9 cellular contexts compared by ENCODE assay signal in the genomic region with DNA sequence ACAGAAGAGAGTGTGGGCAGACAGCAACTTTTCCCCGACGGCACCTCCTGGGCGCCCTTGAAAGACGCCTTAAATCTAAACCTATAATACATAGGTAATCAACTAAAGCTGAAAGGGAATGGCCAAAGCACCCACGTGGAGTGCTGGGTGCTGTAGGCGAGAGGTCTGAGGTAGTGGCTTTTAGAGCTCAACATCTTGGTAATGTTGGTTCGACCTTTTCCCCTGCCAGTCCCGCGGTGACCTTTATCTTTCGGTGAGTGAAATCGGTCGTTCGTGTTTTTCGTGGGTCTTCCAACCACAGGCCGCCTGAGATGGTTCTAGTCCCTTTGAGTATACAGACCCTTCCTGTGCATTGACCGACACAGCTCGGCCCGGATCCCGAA. TPM values are rescaled to one million over a fixed set of nuclear protein-coding genes. Genes with fewer than 3 reads are reported as not detected.
DNase-seq lines count a peak whose midpoint lies in the region; ATAC-seq and TF ChIP-seq lines count a peak whose summit lies in the region.
"Had no signal": no experiment of that assay in that cellular context is flagged by ENCODE, and none has a peak within 500 bp of the region (broad histone marks: within the 10 kb centered on the region; RNA-seq: fewer than 3 reads in every experiment).

No MANE protein-coding gene starts in this region.

- no peaks in the 10 kb centered on the region for H3K36me3 ChIP-seq in cardiac muscle cell

- peak overlapping the region in 3 of 5 experiments; percentile 34 to 68 (median 67) for H3K27ac Mint-ChIP-seq in brain
- H3K27ac Mint-ChIP-seq in naive thymus-derived CD8-positive, alpha-beta T cell: peak overlapping the region; percentile 25 to 98 (median 77)

- ATAC-seq in Right ventricle myocardium inferior: no peak
- peak; percentile 5 for ATAC-seq in HG03457 (IDR thresholded peaks at IDR 0.05; ENCODE audit: unreplicated experiment)
- peak; percentile 1 to 24 for ATAC-seq in naive thymus-derived CD8-positive, alpha-beta T cell

- H3K4me3 Mint-ChIP-seq in brain: peak overlapping the region; percentile 87 to 91 (median 88)
- peak overlapping the region; percentile 79 to 93 (median 87) for H3K4me3 Mint-ChIP-seq in naive thymus-derived CD8-positive, alpha-beta T cell

- DNase-seq in cardiac muscle cell (ENCODE audit: low read depth in 1 of 2, low spot score in 1 of 2): no peak
- no peak for DNase-seq in Right ventricle myocardium inferior (ENCODE audit: missing footprints)
- DNase-seq in naive thymus-derived CD8-positive, alpha-beta T cell: peak in 1 of 10 donors; percentile 31
- no peak for DNase-seq in AG20443 (ENCODE audit: low spot score)
- no peak for DNase-seq in NK-92 treated with Interleukin-12 subunit alpha and Interleukin-12 subunit beta, amount 100 ng/mL, for 24 hours (lab: John Stamatoyannopoulos, UW)
- DNase-seq in dedifferentiated amniotic fluid mesenchymal stem cell (ENCODE audit: extremely low spot score): no peak

- H3K27ac ChIP-seq in cardiac muscle cell: no peak overlapping the region

- H3K4me1 Mint-ChIP-seq in brain: peaks cover 51% of the 10 kb centered on the region
- peaks cover 28 to 59% (median 55%) of the 10 kb centered on the region in 4 donors for H3K4me1 Mint-ChIP-seq in naive thymus-derived CD8-positive, alpha-beta T cell

- no peaks in the 10 kb centered on the region for H3K36me3 Mint-ChIP-seq in brain
- no peaks in the 10 kb centered on the region for H3K36me3 Mint-ChIP-seq in naive thymus-derived CD8-positive, alpha-beta T cell

- POLR2A ChIA-PET in naive thymus-derived CD8-positive, alpha-beta T cell (lab: Charles Lee): interaction anchor here (0.9 to 3.3 kb wide), 4 partner anchors 19 to 290 kb away, joined by 3 to 36 read pairs (median 12); a partner anchor contains a TSS

- no peaks in the 10 kb centered on the region for H3K4me1 ChIP-seq in cardiac muscle cell (ENCODE audit: low read depth)

- intact Hi-C loops in Right ventricle myocardium inferior (cut with DNase I): no loop called here

- H3K27me3 ChIP-seq in cardiac muscle cell: peaks cover 46% of the 10 kb centered on the region

- peaks cover 11 to 31% (median 17%) of the 10 kb centered on the region in 5 experiments for H3K9me3 Mint-ChIP-seq in brain
- H3K9me3 Mint-ChIP-seq in naive thymus-derived CD8-positive, alpha-beta T cell: peaks cover 0 to 9% (median 2%) of the 10 kb centered on the region in 9 donors

- H3K4me3 ChIP-seq in cardiac muscle cell: peak overlapping the region; percentile 43

- peaks cover 90% of the 10 kb centered on the region for H3K27me3 Mint-ChIP-seq in brain
- peaks cover 0 to 52% (median 3%) of the 10 kb centered on the region in 5 donors for H3K27me3 Mint-ChIP-seq in naive thymus-derived CD8-positive, alpha-beta T cell

- no peaks in the 10 kb centered on the region for H3K9me3 ChIP-seq in cardiac muscle cell (ENCODE audit: low read depth)

- TF ChIP-seq CTCF in cardiac muscle cell (IDR thresholded peaks at IDR 0.05; ENCODE audit: low read depth, low read length) (no peak), brain (conservative IDR thresholded peaks at IDR 0.05) (no peak)

RNA-seq across cellular contexts. Expression of a gene that starts 9.1 kb away (rescaled TPM):
- total RNA-seq in cardiac muscle cell (not detected in 2 replicates), Right ventricle myocardium inferior (not detected)
- polyA plus RNA-seq in cardiac muscle cell (not detected in 2 replicates), brain (ENCODE audit: insufficient read depth, low read depth, low replicate concordance) (not detected)
- total RNA-seq in naive thymus-derived CD8-positive, alpha-beta T cell: not detected
- polyA plus RNA-seq in naive thymus-derived CD8-positive, alpha-beta T cell: not detected
- total RNA-seq: temporal lobe had no signal

RNA-seq across cellular contexts. Expression of a gene that starts 41.3 kb away (rescaled TPM):
- total RNA-seq in cardiac muscle cell (not detected in 2 replicates), Right ventricle myocardium inferior (not detected)
- polyA plus RNA-seq in cardiac muscle cell (not detected in 2 replicates), brain (ENCODE audit: insufficient read depth, low read depth, low replicate concordance) (not detected)
- total RNA-seq in naive thymus-derived CD8-positive, alpha-beta T cell: not detected
- not detected for polyA plus RNA-seq in naive thymus-derived CD8-positive, alpha-beta T cell
- total RNA-seq: temporal lobe had no signal

RNA-seq across cellular contexts. Expression of a gene that starts 44.6 kb away (rescaled TPM):
- total RNA-seq in cardiac muscle cell (not detected in 2 replicates), Right ventricle myocardium inferior (not detected)
- polyA plus RNA-seq in cardiac muscle cell (not detected in 2 replicates), brain (ENCODE audit: insufficient read depth, low read depth, low replicate concordance) (not detected)
- total RNA-seq in naive thymus-derived CD8-positive, alpha-beta T cell: not detected
- polyA plus RNA-seq in naive thymus-derived CD8-positive, alpha-beta T cell: not detected
- total RNA-seq: temporal lobe had no signal

RNA-seq across cellular contexts. Expression of a gene that starts 51.9 kb away (rescaled TPM):
- total RNA-seq in cardiac muscle cell (9.1 and 9.6 TPM in 2 replicates), Right ventricle myocardium inferior (11.9 TPM)
- polyA plus RNA-seq in cardiac muscle cell (7.2 and 12.4 TPM in 2 replicates), brain (ENCODE audit: insufficient read depth, low read depth, low replicate concordance) (1.2 TPM)
- total RNA-seq in naive thymus-derived CD8-positive, alpha-beta T cell: under 1 TPM in 1 of 2 experiments, not detected in 1; 0.63 TPM
- under 1 TPM in 1 of 3 donors, not detected in 2; 0.46 TPM for polyA plus RNA-seq in naive thymus-derived CD8-positive, alpha-beta T cell

RNA-seq across cellular contexts. Expression of a gene that starts 56.1 kb away (rescaled TPM):
- total RNA-seq in cardiac muscle cell (0.83 and 3.8 TPM in 2 replicates), Right ventricle myocardium inferior (4.5 TPM)
- polyA plus RNA-seq in cardiac muscle cell (2.1 and 2.7 TPM in 2 replicates), brain (ENCODE audit: insufficient read depth, low read depth, low replicate concordance) (1.7 TPM)
- under 1 TPM in 1 of 2 experiments, not detected in 1; 0.70 TPM for total RNA-seq in naive thymus-derived CD8-positive, alpha-beta T cell
- under 1 TPM in 2 of 3 donors, not detected in 1; 0.17 to 0.34 TPM for polyA plus RNA-seq in naive thymus-derived CD8-positive, alpha-beta T cell
